8 cellular contexts compared by ENCODE assay signal in genomic region chr9:21812945-21813568, GRCh38. TPM values are rescaled to one million over a fixed set of nuclear protein-coding genes. Genes with fewer than 3 reads are reported as not detected.
DNase-seq lines count a peak whose midpoint lies in the region; ATAC-seq lines count a peak whose summit lies in the region.

No MANE protein-coding gene starts in this region.

- ATAC-seq in GM18517 (IDR thresholded peaks at IDR 0.05; ENCODE audit: unreplicated experiment) (peak; percentile 72), HG03097 (IDR thresholded peaks at IDR 0.05; ENCODE audit: low FRiP score, unreplicated experiment) (peak; percentile 64), esophagus mucosa (peak; percentile 77)
- ATAC-seq in naive thymus-derived CD8-positive, alpha-beta T cell = peak; percentile 66 to 79
- ATAC-seq in stimulated activated naive CD8-positive, alpha-beta T cell treated with anti-CD3 and anti-CD28 coated beads, Interleukin-15, Interleukin-2, amounts not matched to agents 100 U/mL and 50 U/mL, for 24 hours = peak; percentile 34

- H3K4me1 Mint-ChIP-seq in naive thymus-derived CD8-positive, alpha-beta T cell = peaks cover 17 to 26% (median 21%) of the 10 kb centered on the region in 4 donors

- peak overlapping the region in 5 of 10 donors; percentile 9 to 49 (median 47) for H3K27ac Mint-ChIP-seq in naive thymus-derived CD8-positive, alpha-beta T cell

- no peak overlapping the region for H3K4me3 Mint-ChIP-seq in naive thymus-derived CD8-positive, alpha-beta T cell

- POLR2A ChIA-PET in naive thymus-derived CD8-positive, alpha-beta T cell (lab: Charles Lee) = interaction anchor here (0.6 kb wide), 1 partner anchor 137 kb away, joined by 4 read pairs; no protein-coding TSS in a partner anchor

- H3K27me3 Mint-ChIP-seq in naive thymus-derived CD8-positive, alpha-beta T cell = no peaks in the 10 kb centered on the region

- peak; percentile 74 for DNase-seq in AG08396 (ENCODE audit: low spot score)
- DNase-seq in NCI-H524 treated with DMSO at 0.1 percent for 48 hours (lab: John Stamatoyannopoulos, UW) = peak; percentile 12
- DNase-seq in activated CD8-positive, alpha-beta memory T cell treated with anti-CD3 and anti-CD28 coated beads, Interleukin-2, amount 50 U/mL, for 24 hours (ENCODE audit: extremely low read depth) = peak; percentile 5
- DNase-seq in naive thymus-derived CD8-positive, alpha-beta T cell = peak; percentile 8 to 74 (median 50)
- peak; percentile 70 for DNase-seq in stimulated activated naive CD8-positive, alpha-beta T cell treated with anti-CD3 and anti-CD28 coated beads, Interleukin-15, Interleukin-2, amounts not matched to agents 100 U/mL and 50 U/mL, for 24 hours

- H3K9me3 Mint-ChIP-seq in naive thymus-derived CD8-positive, alpha-beta T cell = no peaks in the 10 kb centered on the region

- peaks cover 0 to 65% (median 12%) of the 10 kb centered on the region in 3 donors for H3K36me3 Mint-ChIP-seq in naive thymus-derived CD8-positive, alpha-beta T cell

RNA-seq across cellular contexts. Expression of gene MTAP, which starts 10.6 kb away (rescaled TPM):
- 50.5 TPM for total RNA-seq in esophagus mucosa
- 10 to 100 TPM; 44.7 to 46.0 TPM for total RNA-seq in naive thymus-derived CD8-positive, alpha-beta T cell
- polyA plus RNA-seq in naive thymus-derived CD8-positive, alpha-beta T cell = 10 to 100 TPM; 11.2 to 20.2 (median 14.2) TPM

Comparison
In these comparisons a context has a peak if more than half of its experiments do, and no peak if none do; other contexts are left out.
1. Peak in every context shown above with its lines: DNase-seq and ATAC-seq.
2. DNase-seq: peak in every context shown above with its lines; median percentile 74 in AG08396; 70 in stimulated activated naive CD8-positive, alpha-beta T cell treated with anti-CD3 and anti-CD28 coated beads, Interleukin-15, Interleukin-2, amounts not matched to agents 100 U/mL and 50 U/mL, for 24 hours; 50 in naive thymus-derived CD8-positive, alpha-beta T cell; 12 in NCI-H524 treated with DMSO at 0.1 percent for 48 hours; 5 in activated CD8-positive, alpha-beta memory T cell treated with anti-CD3 and anti-CD28 coated beads, Interleukin-2, amount 50 U/mL, for 24 hours.